In genomic region chr2:101516833-101517690, GRCh38 we compare ENCODE assay signal across 9 cellular contexts. TPM values are rescaled to one million over a fixed set of nuclear protein-coding genes. Genes with fewer than 3 reads are reported as not detected.
DNase-seq lines count a peak whose midpoint lies in the region; ATAC-seq, FAIRE-seq and TF ChIP-seq lines count a peak whose summit lies in the region.
"Had no signal": no experiment of that assay in that cellular context is flagged by ENCODE, and none has a peak within 500 bp of the region (broad histone marks: within the 10 kb centered on the region; RNA-seq: fewer than 3 reads in every experiment).

No MANE protein-coding gene starts in this region.

- H3K4me1 ChIP-seq in HEK293 (ENCODE audit: control insufficient read depth, insufficient read depth, low read length) (no peaks in the 10 kb centered on the region), RWPE2 (ENCODE audit: insufficient read depth, poor library complexity, severe bottlenecking) (peaks cover 33% of the 10 kb centered on the region), endothelial cell of umbilical vein (ENCODE audit: control insufficient read depth, extremely low read depth, insufficient read depth, low read length) (peaks cover 57% of the 10 kb centered on the region), small intestine (ENCODE audit: control insufficient read depth in 2 of 2, insufficient read depth in 1 of 2, low read depth in 1 of 2, low read length in 1 of 2) (peaks cover 0 to 4% of the 10 kb centered on the region in 2 donors)

- peak; percentile 97 for FAIRE-seq in endothelial cell of umbilical vein (lab: Jason Lieb, UNC)
- no peak for FAIRE-seq in small intestine (lab: Jason Lieb, UNC)

- no peaks in the 10 kb centered on the region for H3K36me3 ChIP-seq in HEK293 (ENCODE audit: control insufficient read depth in 2 of 2, insufficient read depth in 1 of 2, low read length in 2 of 2)
- no peaks in the 10 kb centered on the region for H3K36me3 ChIP-seq in RWPE2 (ENCODE audit: low read depth)
- no peaks in the 10 kb centered on the region for H3K36me3 ChIP-seq in endothelial cell of umbilical vein (ENCODE audit: control insufficient read depth in 2 of 2, extremely low read depth in 1 of 2, insufficient read depth in 2 of 2, low read length in 2 of 2)
- no peaks in the 10 kb centered on the region for H3K36me3 ChIP-seq in small intestine (ENCODE audit: control insufficient read depth in 2 of 2, insufficient read depth in 2 of 2, low read length in 2 of 2)

- peak overlapping the region; percentile 55 for H3K9ac ChIP-seq in endothelial cell of umbilical vein (replicated peaks; ENCODE audit: extremely low read depth, insufficient read depth, low read length)

- no peaks in the 10 kb centered on the region for H3K9me3 ChIP-seq in HEK293 (ENCODE audit: control insufficient read depth, insufficient read depth, low read depth, low read length)
- no peaks in the 10 kb centered on the region for H3K9me3 ChIP-seq in RWPE2 (ENCODE audit: severe bottlenecking)
- H3K9me3 ChIP-seq in endothelial cell of umbilical vein (replicated peaks; ENCODE audit: control insufficient read depth, insufficient read depth, low read length): no peaks in the 10 kb centered on the region
- H3K9me3 ChIP-seq in small intestine (ENCODE audit: control insufficient read depth, low read depth): no peaks in the 10 kb centered on the region
- H3K9me3 ChIP-seq: body of pancreas had no signal

- no peaks in the 10 kb centered on the region for H3K79me2 ChIP-seq in endothelial cell of umbilical vein (ENCODE audit: control insufficient read depth, insufficient read depth, low read length)

- ATAC-seq in RWPE2 (ENCODE audit: low read depth): peak; percentile 97
- ATAC-seq in HG02678 (IDR thresholded peaks at IDR 0.05; ENCODE audit: unreplicated experiment): no peak
- ATAC-seq: body of pancreas had no signal

- peak overlapping the region; percentile 68 for H3K4me2 ChIP-seq in endothelial cell of umbilical vein (ENCODE audit: insufficient read depth, low read length)

- H4K20me1 ChIP-seq in endothelial cell of umbilical vein (replicated peaks; ENCODE audit: control insufficient read depth, extremely low read depth, insufficient read depth, low read length): no peaks in the 10 kb centered on the region

- H3K27ac ChIP-seq in HEK293 (ENCODE audit: extremely low read depth, low read depth, low read length): no peak overlapping the region
- H3K27ac ChIP-seq in RWPE2 (ENCODE audit: poor library complexity, severe bottlenecking): peak overlapping the region; percentile 97
- peak overlapping the region; percentile 94 for H3K27ac ChIP-seq in endothelial cell of umbilical vein (ENCODE audit: insufficient read depth, low read depth, low read length)
- H3K27ac ChIP-seq in small intestine (ENCODE audit: low read depth in 1 of 2, low read length in 1 of 2): peak overlapping the region in 1 of 2 donors; percentile 32
- H3K27ac ChIP-seq: body of pancreas had no signal

- TF ChIP-seq POLR2A in endothelial cell of umbilical vein (IDR thresholded peaks at IDR 0.05; ENCODE audit: low read depth, low read length): peak; percentile 70

- H3K4me3 ChIP-seq in HEK293 (ENCODE audit: low read depth, low read length) (no peak overlapping the region), RWPE2 (ENCODE audit: severe bottlenecking) (no peak overlapping the region), endothelial cell of umbilical vein (replicated peaks in 1 of 3; ENCODE audit: insufficient read depth in 1 of 3, low read depth in 1 of 3, low read length in 3 of 3) (peak overlapping the region in 1 of 3 experiments; percentile 2), small intestine (ENCODE audit: low read depth in 1 of 2, low read length in 2 of 2) (no peak overlapping the region)
- H3K4me3 ChIP-seq: body of pancreas had no signal

- dilution Hi-C loops in endothelial cell of umbilical vein (cut with MboI; ENCODE audit: extremely low pct_ligation_motif_present, low sequenced_read_pairs): no loop called here

- TF ChIP-seq CTCF in HEK293 (tag by site-specific recombination; IDR thresholded peaks at IDR 0.05) (no peak), RWPE2 (IDR thresholded peaks at IDR 0.05; ENCODE audit: poor library complexity, severe bottlenecking) (no peak), endothelial cell of umbilical vein (IDR thresholded peaks at IDR 0.05; ENCODE audit: extremely low read depth in 1 of 2, insufficient read depth in 1 of 2, low read depth in 1 of 2, low read length in 2 of 2) (no peak)

- POLR2A ChIA-PET in HEK293 (lab: Yijun Ruan, JAX) (no interaction called here), endothelial cell of umbilical vein (lab: Charles Lee) (interaction anchor here (0.9 kb wide), 1 partner anchor 180 kb away, joined by 4 read pairs; the partner anchor contains the start of gene MAP4K4)

- intact Hi-C loops in endothelial cell of umbilical vein (cut with micrococcal nuclease): loop anchor here (1.0 to 5.0 kb wide), 5 partner anchors 31 to 255 kb away; no protein-coding TSS in a partner anchor

- TSS peak; percentile 84 for BruUV-seq in endothelial cell of umbilical vein (replicated peaks; lab: Mats Ljungman, UMichigan)

- DNase-seq in RWPE2 (ENCODE audit: low spot score) (peak; percentile 77), endothelial cell of umbilical vein (ENCODE audit: low read depth, low spot score) (peak; percentile 93), small intestine (peak; percentile 41), NCI-H774 (lab: John Stamatoyannopoulos, UW) (no peak), DMS153 (lab: John Stamatoyannopoulos, UW) (no peak)
- no peak for DNase-seq in activated effector memory CD4-positive, alpha-beta T cell treated with anti-CD3 and anti-CD28 coated beads, Interleukin-2, amount 50 U/mL, for 16 hours

- 58 to 71% (median 58%) methylated on average over 8 of the region's 8 CpGs for WGBS in small intestine, 3 donors

- CTCF ChIA-PET in HEK293 (lab: Yijun Ruan, JAX): interaction anchor here (0.6 to 0.9 kb wide), 2 partner anchors 23 to 315 kb away, joined by 4 to 6 read pairs; no protein-coding TSS in a partner anchor
- CTCF ChIA-PET in endothelial cell of umbilical vein (lab: Charles Lee): interaction anchor here (0.5 to 2.2 kb wide), 17 partner anchors 19 to 362 kb away, joined by 3 to 21 read pairs (median 4); partner anchors contain the start of genes CREG2 and MAP4K4

- H2AFZ ChIP-seq in endothelial cell of umbilical vein (ENCODE audit: low read depth, low read length): no peak overlapping the region

- no peaks in the 10 kb centered on the region for H3K9me1 ChIP-seq in endothelial cell of umbilical vein (replicated peaks; ENCODE audit: control insufficient read depth, extremely low read depth, insufficient read depth, low read length)

- no peaks in the 10 kb centered on the region for H3K27me3 ChIP-seq in RWPE2 (ENCODE audit: insufficient read depth, poor library complexity, severe bottlenecking)
- H3K27me3 ChIP-seq in endothelial cell of umbilical vein (ENCODE audit: control insufficient read depth in 2 of 2, insufficient read depth in 2 of 2, low read length in 2 of 2): no peaks in the 10 kb centered on the region
- H3K27me3 ChIP-seq in small intestine (ENCODE audit: control insufficient read depth in 2 of 2, insufficient read depth in 2 of 2, low read length in 2 of 2): no peaks in the 10 kb centered on the region
- H3K27me3 ChIP-seq: body of pancreas had no signal

TF ChIP-seq in HEK293, 187 proteins besides CTCF, POLR2A, EP300 and RAD21:
- TF ChIP-seq ZNF830 (tag by site-specific recombination; IDR thresholded peaks at IDR 0.05; ENCODE audit: low read depth) (no peak), SETDB1 (IDR thresholded peaks at IDR 0.05; ENCODE audit: insufficient read length, low read length) (peak; percentile 59)

TF ChIP-seq in endothelial cell of umbilical vein, 7 proteins besides CTCF, POLR2A, EP300 and RAD21:
- no peak for TF ChIP-seq MYC (IDR thresholded peaks at IDR 0.05; ENCODE audit: low read depth, low read length)
- no peak for TF ChIP-seq EZH2 (IDR thresholded peaks at IDR 0.05; ENCODE audit: borderline replicate concordance, low read depth, low read length, severe bottlenecking)
- peak; percentile 84 for TF ChIP-seq GATA2 (IDR thresholded peaks at IDR 0.05; ENCODE audit: insufficient read depth, insufficient read length, low read depth, low read length)
- TF ChIP-seq MAX (IDR thresholded peaks at IDR 0.05; ENCODE audit: insufficient read depth, insufficient read length): no peak
- peak; percentile 93 for TF ChIP-seq POLR2AphosphoS5 (IDR thresholded peaks at IDR 0.05; ENCODE audit: insufficient read depth, low read depth, low read length)
- peak; percentile 93 for TF ChIP-seq JUN (IDR thresholded peaks at IDR 0.05; ENCODE audit: borderline replicate concordance, insufficient read depth, insufficient read length, low read depth)
- TF ChIP-seq FOS (IDR thresholded peaks at IDR 0.05; ENCODE audit: borderline replicate concordance, insufficient read depth, low read length): peak; percentile 96

RNA-seq across cellular contexts. Expression of gene RFX8, which starts 42.1 kb away (rescaled TPM):
- total RNA-seq in endothelial cell of umbilical vein: 0.46 and 1.00 TPM in 2 replicates
- polyA plus RNA-seq in endothelial cell of umbilical vein: 0.16 and 0.21 TPM in 2 replicates
- 0.05 TPM in 1 of 2 replicates, not detected in the other for polyA plus RNA-seq in endothelial cell of umbilical vein (2011; cell fraction: cytosol; rRNA removed)
- 0.88 and 1.2 TPM in 2 replicates for polyA plus RNA-seq in endothelial cell of umbilical vein (2011; cell fraction: nucleus; rRNA removed)
- polyA plus RNA-seq in endothelial cell of umbilical vein (2012): 0.09 TPM in 1 of 2 replicates, not detected in the other
- polyA minus RNA-seq in endothelial cell of umbilical vein: 0.32 TPM in 1 of 2 replicates, not detected in the other
- not detected for polyA minus RNA-seq in endothelial cell of umbilical vein (2011; cell fraction: cytosol; rRNA and poly(A)+ RNA removed)
- 0.29 TPM in 1 of 2 replicates, not detected in the other for polyA minus RNA-seq in endothelial cell of umbilical vein (2011; cell fraction: nucleus; rRNA and poly(A)+ RNA removed)
- polyA plus RNA-seq in small intestine: under 1 TPM in 1 of 3 donors, not detected in 2; 0.10 TPM
- total RNA-seq: body of pancreas had no signal

Comparison
In these comparisons a context has a peak if more than half of its experiments do, and no peak if none do; other contexts are left out.
1. DNase-seq: peak in RWPE2 (single experiment), endothelial cell of umbilical vein (single experiment) and small intestine (single experiment); none in activated effector memory CD4-positive, alpha-beta T cell treated with anti-CD3 and anti-CD28 coated beads, Interleukin-2, amount 50 U/mL, for 16 hours (single experiment), NCI-H774 (single experiment) and DMS153 (single experiment).